Comparison of ENCODE assay signal across 18 cellular contexts in genomic region chr1:77279929-77280328, GRCh38. TPM values are rescaled to one million over a fixed set of nuclear protein-coding genes. Genes with fewer than 3 reads are reported as not detected.
DNase-seq lines count a peak whose midpoint lies in the region; TF ChIP-seq lines count a peak whose summit lies in the region.
"Had no signal": no experiment of that assay in that cellular context is flagged by ENCODE, and none has a peak within 500 bp of the region (broad histone marks: within the 10 kb centered on the region; RNA-seq: fewer than 3 reads in every experiment).

No MANE protein-coding gene starts in this region.

- no peaks in the 10 kb centered on the region for H3K36me3 ChIP-seq in BLaER1
- no peaks in the 10 kb centered on the region for H3K36me3 ChIP-seq in CD8-positive, alpha-beta memory T cell (ENCODE audit: insufficient read depth, low read length)
- H3K36me3 ChIP-seq: stomach, upper lobe of left lung had no signal

- H3K27me3 Mint-ChIP-seq in CD8-positive, alpha-beta memory T cell = peaks cover 31 to 43% of the 10 kb centered on the region in 2 donors
- H3K27me3 Mint-ChIP-seq in HFFc6 (ENCODE audit: insufficient read depth) = no peaks in the 10 kb centered on the region; the same call in 1 of the 2 replicates

- intact Hi-C loops in dorsolateral prefrontal cortex (cut with DNase I) = loop anchor here (5.0 to 10.0 kb wide), 10 partner anchors 63 to 402 kb away; partner anchors contain the start of genes PIGK (in 2 of the 2) and ZZZ3 (in 1 of the 2)

- H3K36me3 Mint-ChIP-seq in CD8-positive, alpha-beta memory T cell = peaks cover 0 to 2% (median 0%) of the 10 kb centered on the region in 3 donors
- peaks cover 13% of the 10 kb centered on the region; the same call in 1 of the 2 replicates for H3K36me3 Mint-ChIP-seq in HFFc6 (ENCODE audit: low read depth)

- POLR2A ChIA-PET in CD8-positive, alpha-beta memory T cell (lab: Charles Lee) = no interaction called here

- CTCF ChIA-PET in CD8-positive, alpha-beta memory T cell (lab: Charles Lee) = no interaction called here

- peaks cover 38% of the 10 kb centered on the region for H3K4me1 ChIP-seq in BLaER1
- peaks cover 22% of the 10 kb centered on the region for H3K4me1 ChIP-seq in CD8-positive, alpha-beta memory T cell (ENCODE audit: insufficient read depth, low read length)
- H3K4me1 ChIP-seq: Caco-2 had no signal

- no peak for TF ChIP-seq CTCF in dorsolateral prefrontal cortex (IDR thresholded peaks at IDR 0.05 in 54 of 56, conservative IDR thresholded peaks at IDR 0.05 in 2 of 56; ENCODE audit: low read depth in 1 of 56, partially characterized antibody in 56 of 56)
- TF ChIP-seq CTCF in HFFc6 (IDR thresholded peaks at IDR 0.05) = no peak

- H3K4me3 ChIP-seq in BLaER1 (no peak overlapping the region), dorsolateral prefrontal cortex (no peak overlapping the region)
- peak overlapping the region; percentile 10 for H3K4me3 ChIP-seq in CD8-positive, alpha-beta memory T cell (ENCODE audit: low read length)
- H3K4me3 ChIP-seq: stomach, upper lobe of left lung had no signal

- peak overlapping the region; percentile 58 for H3K4me2 ChIP-seq in BLaER1

- no peak overlapping the region for H3K9ac ChIP-seq in BLaER1

- H3K9me3 ChIP-seq in BLaER1 = no peaks in the 10 kb centered on the region
- no peaks in the 10 kb centered on the region for H3K9me3 ChIP-seq in CD8-positive, alpha-beta memory T cell (ENCODE audit: low read length)
- H3K9me3 ChIP-seq: Caco-2, stomach, upper lobe of left lung had no signal

- no peak overlapping the region for H3K27ac ChIP-seq in BLaER1
- no peak overlapping the region for H3K27ac ChIP-seq in CD8-positive, alpha-beta memory T cell (ENCODE audit: low read depth, low read length)
- peak overlapping the region in 47 of 59 donors; percentile 10 to 98 (median 94) for H3K27ac ChIP-seq in dorsolateral prefrontal cortex
- H3K27ac ChIP-seq: stomach, upper lobe of left lung had no signal

- H3K9me3 Mint-ChIP-seq in CD8-positive, alpha-beta memory T cell = peaks cover 0 to 2% (median 0%) of the 10 kb centered on the region in 5 donors
- no peaks in the 10 kb centered on the region for H3K9me3 Mint-ChIP-seq in HFFc6

- H3K4me3 Mint-ChIP-seq in CD8-positive, alpha-beta memory T cell = peak overlapping the region in 5 of 7 donors; percentile 1 to 47 (median 9)
- H3K4me3 Mint-ChIP-seq in HFFc6 = no peak overlapping the region

- peak overlapping the region in 2 of 8 donors; percentile 5 to 81 for H3K27ac Mint-ChIP-seq in CD8-positive, alpha-beta memory T cell
- H3K27ac Mint-ChIP-seq in HFFc6 = no peak overlapping the region

- H3K27me3 ChIP-seq in BLaER1 = peaks cover 32% of the 10 kb centered on the region
- peaks cover 10% of the 10 kb centered on the region for H3K27me3 ChIP-seq in CD8-positive, alpha-beta memory T cell (ENCODE audit: insufficient read depth, low read length, poor library complexity, severe bottlenecking)
- H3K27me3 ChIP-seq in dorsolateral prefrontal cortex = peaks cover 0 to 3% (median 0%) of the 10 kb centered on the region in 45 donors

- peak in 1 of 5 donors; percentile 28 for DNase-seq in CD8-positive, alpha-beta memory T cell
- DNase-seq in NOMO-1 (lab: John Stamatoyannopoulos, UW; ENCODE audit: unreplicated experiment in 2 of 2) (peak; percentile 87 to 95), dorsolateral prefrontal cortex (no peak), HFFc6 (no peak), C1 segment of cervical spinal cord (lab: John Stamatoyannopoulos, UW) (no peak)
- no peak for DNase-seq in stimulated activated CD4-positive, alpha-beta T cell treated with anti-CD3 and anti-CD28 coated beads, Interleukin-1b, Interleukin-23, amount 100 ng/mL, for 48 hours
- DNase-seq in stimulated activated naive CD4-positive, alpha-beta T cell treated with Interleukin-2 at 50 U/mL for 16 hours (lab: John Stamatoyannopoulos, UW) = no peak
- DNase-seq: activated T-cell treated with anti-CD3 and anti-CD28 coated beads, Interleukin-2, amount 50 U/mL, for 72 hours; Caco-2; glutamatergic neuron; NCI-H1436 treated with DMSO at 0.1 percent for 48 hours; NCI-H2171 treated with DMSO at 0.1 percent for 48 hours; NCI-H526 treated with DMSO at 0.1 percent for 48 hours; stimulated activated CD4-positive, alpha-beta T cell treated with anti-CD3 and anti-CD28 coated beads, Interleukin-4, amount 100 ng/mL, for 4 hours; stomach; T-helper 9 cell had no signal

- H3K4me1 Mint-ChIP-seq in CD8-positive, alpha-beta memory T cell = peaks cover 24 to 35% (median 32%) of the 10 kb centered on the region in 3 donors
- peaks cover 30% of the 10 kb centered on the region for H3K4me1 Mint-ChIP-seq in HFFc6 (ENCODE audit: low read depth)

- peaks cover 8% of the 10 kb centered on the region; the same call in 1 of the 2 replicates for H4K20me1 ChIP-seq in BLaER1

RNA-seq across cellular contexts. Expression of gene AK5, which starts 1.9 kb away (rescaled TPM):
- total RNA-seq in CD8-positive, alpha-beta memory T cell = 1 to 10 TPM in 1 of 2 experiments, under 1 TPM in 1; 0.46 to 1.1 TPM
- polyA plus RNA-seq in CD8-positive, alpha-beta memory T cell = 3.4 TPM
- 100 to 1,000 TPM in 118 of 120 experiments, 10 to 100 TPM in 2; 74.1 to 345 (median 270) TPM for total RNA-seq in dorsolateral prefrontal cortex
- 10 to 100 TPM; 51.9 to 77.6 (median 70.8) TPM for total RNA-seq in HFFc6 (2021; fragmentation: NEBNext Ultra II Directional; extraction: Animal tissue kit (Norgen Biotek cat#: 25700))
- total RNA-seq: Caco-2 had no signal

Comparison
In these comparisons a context has a peak if more than half of its experiments do, and no peak if none do; other contexts are left out.
1. H3K27ac ChIP-seq: peak in dorsolateral prefrontal cortex (47 of 59); none in BLaER1 (single experiment) and CD8-positive, alpha-beta memory T cell (single experiment).
2. DNase-seq: peak in NOMO-1 (2 of 2); none in dorsolateral prefrontal cortex (0 of 10), HFFc6 (single experiment), stimulated activated CD4-positive, alpha-beta T cell treated with anti-CD3 and anti-CD28 coated beads, Interleukin-1b, Interleukin-23, amount 100 ng/mL, for 48 hours (single experiment), stimulated activated naive CD4-positive, alpha-beta T cell treated with Interleukin-2 at 50 U/mL for 16 hours (single experiment) and C1 segment of cervical spinal cord (0 of 14).
3. RNA of gene AK5, which starts 1.9 kb away (total RNA-seq): 74.1 to 345 TPM in dorsolateral prefrontal cortex and 51.9 to 77.6 TPM in HFFc6; 0.46 to 1.1 TPM in CD8-positive, alpha-beta memory T cell; every median in the first group is over 10 times any median in the second.